In the genomic region with DNA sequence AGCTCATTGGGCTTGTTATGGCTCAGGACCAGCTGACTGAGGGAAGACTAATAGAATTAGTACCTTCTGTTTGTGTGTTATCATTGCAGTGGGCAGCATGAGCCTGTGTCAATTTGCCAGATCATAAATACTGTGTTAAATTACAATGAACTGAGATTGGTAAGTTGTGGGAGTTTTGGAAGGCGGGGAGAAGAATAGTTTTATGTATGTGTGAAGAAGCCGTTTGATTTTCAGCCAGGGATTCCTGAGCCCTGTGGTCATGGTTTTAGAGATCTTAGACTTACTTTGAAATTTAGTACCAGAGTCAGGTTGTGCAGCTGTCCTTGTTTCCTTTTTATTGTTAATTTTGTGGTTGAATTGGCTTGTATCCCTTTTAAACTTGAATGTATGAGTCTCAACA, we compare ENCODE assay signal across 15 cellular contexts.
DNase-seq lines count a peak whose midpoint lies in the region; ATAC-seq and TF ChIP-seq lines count a peak whose summit lies in the region.
"Had no signal": no experiment of that assay in that cellular context is flagged by ENCODE, and none has a peak within 500 bp of the region (broad histone marks: within the 10 kb centered on the region; RNA-seq: fewer than 3 reads in every experiment).

No MANE protein-coding gene starts in this region.

- peak; percentile 40; the same call in 1 of the 2 replicates for ATAC-seq in IMR-90 (ENCODE audit: low read depth)
- no peak for ATAC-seq in GM19351 (IDR thresholded peaks at IDR 0.05; ENCODE audit: unreplicated experiment)
- no peak for ATAC-seq in GM21619 (IDR thresholded peaks at IDR 0.05; ENCODE audit: unreplicated experiment)
- ATAC-seq: K562 had no signal

- intact Hi-C loops in IMR-90 (cut with micrococcal nuclease) = no loop called here
- intact Hi-C loops in MCF 10A (cut with micrococcal nuclease) = no loop called here

- no peak overlapping the region for H2AK5ac ChIP-seq in IMR-90 (ENCODE audit: low read depth, low read length)

- H3K27me3 Mint-ChIP-seq in chondrocyte (ENCODE audit: low read depth) (no peaks in the 10 kb centered on the region), nephron progenitor cell (ENCODE audit: low read depth, poor library complexity) (no peaks in the 10 kb centered on the region), MCF 10A (ENCODE audit: insufficient read depth, unreplicated experiment) (peaks cover 56% of the 10 kb centered on the region)

- H2BK120ac ChIP-seq in IMR-90 (ENCODE audit: low read depth, low read length) = no peak overlapping the region

- WGBS in IMR-90 (ENCODE audit: extremely low coverage in 2 of 2, insufficient read length in 1 of 2), 2 experiments = 100% methylated on average over 1 of the region's 2 CpGs; no CpG with 5 or more reads in 1 of the 2 experiments

- H4K20me1 ChIP-seq in IMR-90 (ENCODE audit: insufficient read depth, low read length) = no peaks in the 10 kb centered on the region

- CTCF ChIA-PET in IMR-90 (lab: Yijun Ruan, JAX) = interaction anchor here (1.8 kb wide), 1 partner anchor 8 kb away, joined by 4 read pairs; no protein-coding TSS in a partner anchor
- CTCF ChIA-PET in MCF 10A (lab: Yijun Ruan, JAX) = interaction anchor here (1.3 to 5.5 kb wide), 2 partner anchors 8 to 10 kb away, joined by 3 to 42 read pairs; no protein-coding TSS in a partner anchor

- no peak overlapping the region for H4K91ac ChIP-seq in IMR-90 (ENCODE audit: insufficient read depth, low read depth, low read length)

- H2BK15ac ChIP-seq in IMR-90 (ENCODE audit: low read depth, low read length) = no peak overlapping the region

- H3K79me1 ChIP-seq in IMR-90 (ENCODE audit: low read depth in 1 of 2, low read length in 2 of 2) = no peaks in the 10 kb centered on the region

- BruUV-seq in IMR-90 (replicated peaks; lab: Mats Ljungman, UMichigan) (no TSS peak), MCF 10A (replicated peaks; lab: Mats Ljungman, UMichigan) (no TSS peak)

- dilution Hi-C loops in IMR-90 (cut with HindIII; ENCODE audit: low sequenced_read_pairs, unreplicated experiment) = no loop called here

- POLR2A ChIA-PET in IMR-90 (lab: Charles Lee; ENCODE audit: unreplicated experiment) (no interaction called here), MCF 10A (lab: Yijun Ruan, JAX) (no interaction called here)

- no peak overlapping the region for H3K27ac ChIP-seq in IMR-90 (ENCODE audit: insufficient read depth, low read length)
- H3K27ac ChIP-seq: suprapubic skin had no signal

- no peak overlapping the region for H3K23ac ChIP-seq in IMR-90 (ENCODE audit: low read depth, low read length)

- H3K9me3 ChIP-seq in IMR-90 (ENCODE audit: control insufficient read depth, insufficient read depth, low read length) = no peaks in the 10 kb centered on the region
- H3K9me3 ChIP-seq: suprapubic skin had no signal

- H3K27ac Mint-ChIP-seq in chondrocyte (ENCODE audit: unreplicated experiment) (peak overlapping the region; percentile 7), nephron progenitor cell (peak overlapping the region; percentile 0), MCF 10A (ENCODE audit: low read depth, unreplicated experiment) (no peak overlapping the region)

- no peak overlapping the region for H2BK20ac ChIP-seq in IMR-90 (ENCODE audit: low read depth, low read length)

- H3K56ac ChIP-seq in IMR-90 (ENCODE audit: extremely low read depth, insufficient read depth, low read length) = no peak overlapping the region

- H3K4me3 Mint-ChIP-seq in chondrocyte (ENCODE audit: unreplicated experiment) (no peak overlapping the region), nephron progenitor cell (no peak overlapping the region), MCF 10A (ENCODE audit: unreplicated experiment) (no peak overlapping the region)

- in situ Hi-C loops in IMR-90 (cut with MboI; ENCODE audit: low sequenced_read_pairs) = no loop called here

- H3K4ac ChIP-seq in IMR-90 (ENCODE audit: low read depth, low read length) = no peak overlapping the region

- no peak for TF ChIP-seq POLR2A in IMR-90 (IDR thresholded peaks at IDR 0.05; ENCODE audit: low read depth, low read length)

- H3K9ac ChIP-seq in IMR-90 (ENCODE audit: low read depth, low read length) = no peak overlapping the region

- H3K4me1 Mint-ChIP-seq in chondrocyte (ENCODE audit: low read depth) (peaks cover 18% of the 10 kb centered on the region), nephron progenitor cell (peaks cover 29% of the 10 kb centered on the region), MCF 10A (ENCODE audit: insufficient read depth, unreplicated experiment) (no peaks in the 10 kb centered on the region)

- H4K8ac ChIP-seq in IMR-90 (ENCODE audit: low read depth in 2 of 2, low read length in 2 of 2) = no peak overlapping the region

- no peaks in the 10 kb centered on the region for H3K4me1 ChIP-seq in IMR-90 (ENCODE audit: control insufficient read depth, insufficient read depth, low read length)
- H3K4me1 ChIP-seq: suprapubic skin had no signal

- H3K14ac ChIP-seq in IMR-90 (replicated peaks; ENCODE audit: low read depth, low read length) = no peak overlapping the region

- no peak overlapping the region for H3K4me3 ChIP-seq in IMR-90 (ENCODE audit: insufficient read depth, low read depth, low read length)
- H3K4me3 ChIP-seq: K562, suprapubic skin had no signal

- TF ChIP-seq RAD21 in IMR-90 (IDR thresholded peaks at IDR 0.05; ENCODE audit: low read length) = no peak

- DNase-seq in AG08396 (ENCODE audit: low spot score) (peak; percentile 7), IMR-90 (peak; percentile 60), chondrocyte (ENCODE audit: low spot score) (no peak), nephron progenitor cell (no peak), MCF 10A (ENCODE audit: unreplicated experiment) (no peak), midbrain (lab: John Stamatoyannopoulos, UW) (no peak)
- DNase-seq: activated T-cell treated with anti-CD3 and anti-CD28 coated beads for 4 hours, erythroblast, NCI-H1436 treated with DMSO at 0.1 percent for 48 hours, NCI-H524 treated with DMSO at 0.1 percent for 48 hours, T-helper 1 cell had no signal

- H2BK5ac ChIP-seq in IMR-90 (ENCODE audit: low read depth, low read length, poor library complexity, severe bottlenecking) = no peak overlapping the region

- H3K18ac ChIP-seq in IMR-90 (ENCODE audit: low read depth, low read length) = no peak overlapping the region

- H3K27me3 ChIP-seq in IMR-90 (ENCODE audit: control insufficient read depth, insufficient read depth, low read length) = no peaks in the 10 kb centered on the region
- H3K27me3 ChIP-seq: suprapubic skin had no signal

- no peaks in the 10 kb centered on the region for H3K9me3 Mint-ChIP-seq in chondrocyte (ENCODE audit: low read depth)
- H3K9me3 Mint-ChIP-seq in nephron progenitor cell = no peaks in the 10 kb centered on the region
- H3K9me3 Mint-ChIP-seq in MCF 10A (ENCODE audit: unreplicated experiment) = no peaks in the 10 kb centered on the region

- no peak overlapping the region for H2AFZ ChIP-seq in IMR-90 (replicated peaks; ENCODE audit: low read length, poor library complexity)

- no peak overlapping the region for H3K4me2 ChIP-seq in IMR-90 (ENCODE audit: low read depth, low read length)

- H2AK9ac ChIP-seq in IMR-90 (replicated peaks; ENCODE audit: low read depth, low read length, poor library complexity) = no peak overlapping the region

- no peaks in the 10 kb centered on the region for H3K36me3 ChIP-seq in IMR-90 (ENCODE audit: control insufficient read depth, insufficient read depth, low read length)
- H3K36me3 ChIP-seq: suprapubic skin had no signal

- H3K36me3 Mint-ChIP-seq in chondrocyte (ENCODE audit: low read depth) (peaks cover 12% of the 10 kb centered on the region), nephron progenitor cell (ENCODE audit: low read depth) (peaks cover 80% of the 10 kb centered on the region), MCF 10A (ENCODE audit: insufficient read depth, unreplicated experiment) (peaks cover 11% of the 10 kb centered on the region)

- H4K5ac ChIP-seq in IMR-90 (ENCODE audit: low read depth, low read length) = no peak overlapping the region

- no peaks in the 10 kb centered on the region; the same call in 1 of the 2 replicates for H3K9me1 ChIP-seq in IMR-90 (ENCODE audit: insufficient read depth, low read length)

- TF ChIP-seq CTCF in IMR-90 (conservative IDR thresholded peaks at IDR 0.05; ENCODE audit: low read depth, low read length) (no peak), chondrocyte (IDR thresholded peaks at IDR 0.05) (no peak), nephron progenitor cell (IDR thresholded peaks at IDR 0.05) (no peak), MCF 10A (IDR thresholded peaks at IDR 0.05; ENCODE audit: unreplicated experiment) (no peak)

TF ChIP-seq in IMR-90, 13 proteins besides CTCF, POLR2A, EP300 and RAD21 (continues in another document):
- TF ChIP-seq, protein P1, sequence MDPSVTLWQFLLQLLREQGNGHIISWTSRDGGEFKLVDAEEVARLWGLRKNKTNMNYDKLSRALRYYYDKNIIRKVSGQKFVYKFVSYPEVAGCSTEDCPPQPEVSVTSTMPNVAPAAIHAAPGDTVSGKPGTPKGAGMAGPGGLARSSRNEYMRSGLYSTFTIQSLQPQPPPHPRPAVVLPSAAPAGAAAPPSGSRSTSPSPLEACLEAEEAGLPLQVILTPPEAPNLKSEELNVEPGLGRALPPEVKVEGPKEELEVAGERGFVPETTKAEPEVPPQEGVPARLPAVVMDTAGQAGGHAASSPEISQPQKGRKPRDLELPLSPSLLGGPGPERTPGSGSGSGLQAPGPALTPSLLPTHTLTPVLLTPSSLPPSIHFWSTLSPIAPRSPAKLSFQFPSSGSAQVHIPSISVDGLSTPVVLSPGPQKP (IDR thresholded peaks at IDR 0.05; ENCODE audit: borderline replicate concordance, low read depth, low read length) = no peak
- no peak for TF ChIP-seq MAZ (IDR thresholded peaks at IDR 0.05; ENCODE audit: borderline replicate concordance, low read depth, low read length)
- TF ChIP-seq, protein P2, sequence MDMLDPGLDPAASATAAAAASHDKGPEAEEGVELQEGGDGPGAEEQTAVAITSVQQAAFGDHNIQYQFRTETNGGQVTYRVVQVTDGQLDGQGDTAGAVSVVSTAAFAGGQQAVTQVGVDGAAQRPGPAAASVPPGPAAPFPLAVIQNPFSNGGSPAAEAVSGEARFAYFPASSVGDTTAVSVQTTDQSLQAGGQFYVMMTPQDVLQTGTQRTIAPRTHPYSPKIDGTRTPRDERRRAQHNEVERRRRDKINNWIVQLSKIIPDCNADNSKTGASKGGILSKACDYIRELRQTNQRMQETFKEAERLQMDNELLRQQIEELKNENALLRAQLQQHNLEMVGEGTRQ (IDR thresholded peaks at IDR 0.05; ENCODE audit: low read depth, low read length) = no peak
- TF ChIP-seq SMC3 (IDR thresholded peaks at IDR 0.05; ENCODE audit: low read depth, low read length) = no peak
- no peak for TF ChIP-seq RCOR1 (IDR thresholded peaks at IDR 0.05; ENCODE audit: insufficient replicate concordance, low read length)
- no peak for TF ChIP-seq RFX5 (IDR thresholded peaks at IDR 0.05; ENCODE audit: low read depth, low read length)
- no peak for TF ChIP-seq BHLHE40 (IDR thresholded peaks at IDR 0.05; ENCODE audit: low read depth, low read length)
- TF ChIP-seq MAFK (IDR thresholded peaks at IDR 0.05; ENCODE audit: low read depth, low read length) = no peak
- no peak for TF ChIP-seq NFE2L2 (IDR thresholded peaks at IDR 0.05; ENCODE audit: low read depth, low read length)
- no peak for TF ChIP-seq CEBPB (IDR thresholded peaks at IDR 0.05; ENCODE audit: low read depth, low read length)
- no peak for TF ChIP-seq MXI1 (IDR thresholded peaks at IDR 0.05; ENCODE audit: borderline replicate concordance, low read depth, low read length)

Comparison
In these comparisons a context has a peak if more than half of its experiments do, and no peak if none do; other contexts are left out.
1. DNase-seq: peak in AG08396 (single experiment) and IMR-90 (single experiment); none in chondrocyte (single experiment), nephron progenitor cell (single experiment), MCF 10A (single experiment) and midbrain (single experiment).